9 cellular contexts compared by ENCODE assay signal in the genomic region with DNA sequence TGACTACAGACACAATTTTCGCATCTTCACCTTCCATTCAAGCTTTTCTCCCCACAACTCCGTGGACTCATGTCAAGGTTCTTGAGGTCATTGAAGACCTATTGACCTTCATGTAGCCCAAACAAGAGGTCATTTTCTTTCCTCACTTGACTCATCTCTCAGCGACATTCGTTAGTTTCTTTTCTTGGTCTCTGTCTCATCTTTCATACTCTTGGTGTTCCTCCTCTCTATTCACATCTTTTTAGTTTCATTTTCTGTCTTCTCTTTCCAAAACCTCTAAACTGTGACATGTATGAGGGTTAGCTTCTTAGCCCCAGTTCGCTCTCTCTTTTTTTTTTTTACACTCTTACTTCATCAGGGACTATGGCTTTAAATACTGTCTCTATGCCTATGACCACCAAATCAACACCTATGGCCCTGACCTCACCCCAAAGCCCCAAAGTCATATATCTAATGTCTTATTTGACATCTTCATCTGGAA.
DNase-seq lines count a peak whose midpoint lies in the region; ATAC-seq, FAIRE-seq and TF ChIP-seq lines count a peak whose summit lies in the region.
"Had no signal": no experiment of that assay in that cellular context is flagged by ENCODE, and none has a peak within 500 bp of the region (broad histone marks: within the 10 kb centered on the region; RNA-seq: fewer than 3 reads in every experiment).

No MANE protein-coding gene starts in this region.

- H3K27ac Mint-ChIP-seq in activated naive CD4-positive, alpha-beta T cell treated with anti-CD3 and anti-CD28 coated beads, Interleukin-2, amount 10 ng/mL, durations not matched to agents 7 days and 5 days: peak overlapping the region; percentile 87

- peak overlapping the region; percentile 75 for H3K27ac ChIP-seq in OCI-LY3 (ENCODE audit: low read length)
- no peak overlapping the region for H3K27ac ChIP-seq in transverse colon
- H3K27ac ChIP-seq: pancreas had no signal

- CTCF ChIA-PET in activated naive CD4-positive, alpha-beta T cell treated with anti-CD3 and anti-CD28 coated beads, Interleukin-2, amount 10 ng/mL, durations not matched to agents 7 days and 5 days (lab: Charles Lee): interaction anchor here (0.7 to 4.0 kb wide), 10 partner anchors 11 to 483 kb away, joined by 3 to 18 read pairs (median 6); no protein-coding TSS in a partner anchor

- no peak for TF ChIP-seq CTCF in OCI-LY3 (IDR thresholded peaks at IDR 0.05; ENCODE audit: low read depth, low read length)
- TF ChIP-seq CTCF in transverse colon (IDR thresholded peaks at IDR 0.05): no peak

- no peak for FAIRE-seq in frontal cortex (lab: Jason Lieb, UNC)
- FAIRE-seq: pancreas had no signal

- no peak for TF ChIP-seq POLR2A in transverse colon (IDR thresholded peaks at IDR 0.05)

- H3K4me2 ChIP-seq in OCI-LY3 (ENCODE audit: low read length): peak overlapping the region; percentile 67

- H3K9ac ChIP-seq in OCI-LY3 (ENCODE audit: low read length): peak overlapping the region; percentile 57; the same call in 1 of the 2 replicates

- no peak for TF ChIP-seq EP300 in transverse colon (IDR thresholded peaks at IDR 0.05; ENCODE audit: low read depth)

- peak overlapping the region; percentile 47 for H3K4me3 Mint-ChIP-seq in activated naive CD4-positive, alpha-beta T cell treated with anti-CD3 and anti-CD28 coated beads, Interleukin-2, amount 10 ng/mL, durations not matched to agents 7 days and 5 days

- ATAC-seq in HG02852 (IDR thresholded peaks at IDR 0.05; ENCODE audit: unreplicated experiment): peak; percentile 97
- ATAC-seq: pancreas had no signal

- WGBS in transverse colon (ENCODE audit: low coverage in 1 of 2), 2 donors: 38 to 60% methylated on average over 4 to 5 of the region's 5 CpGs

- H3K4me3 ChIP-seq in OCI-LY3 (ENCODE audit: low read length) (peak overlapping the region; percentile 51), transverse colon (no peak overlapping the region)
- H3K4me3 ChIP-seq: pancreas had no signal

- H3K27me3 Mint-ChIP-seq in activated naive CD4-positive, alpha-beta T cell treated with anti-CD3 and anti-CD28 coated beads, Interleukin-2, amount 10 ng/mL, durations not matched to agents 7 days and 5 days: no peaks in the 10 kb centered on the region

- DNase-seq in activated naive CD4-positive, alpha-beta T cell treated with anti-CD3 and anti-CD28 coated beads, Interleukin-2, amount 10 ng/mL, durations not matched to agents 7 days and 5 days: no peak
- DNase-seq in activated naive CD4-positive, alpha-beta T cell treated with anti-CD3 and anti-CD28 coated beads, Interleukin-2, amount 50 U/mL, for 16 hours: no peak
- no peak for DNase-seq in frontal cortex (ENCODE audit: low spot score in 2 of 2)
- DNase-seq in occipital lobe (lab: John Stamatoyannopoulos, UW): no peak
- no peak for DNase-seq in transverse colon
- no peak for DNase-seq in NCI-H1048 (lab: John Stamatoyannopoulos, UW)
- DNase-seq: pancreas had no signal

- peaks cover 9% of the 10 kb centered on the region for H3K36me3 Mint-ChIP-seq in activated naive CD4-positive, alpha-beta T cell treated with anti-CD3 and anti-CD28 coated beads, Interleukin-2, amount 10 ng/mL, durations not matched to agents 7 days and 5 days

- H3K27me3 ChIP-seq in OCI-LY3 (ENCODE audit: low read depth, low read length): no peaks in the 10 kb centered on the region
- no peaks in the 10 kb centered on the region for H3K27me3 ChIP-seq in transverse colon
- H3K27me3 ChIP-seq: pancreas had no signal

- no peaks in the 10 kb centered on the region for H3K36me3 ChIP-seq in OCI-LY3 (replicated peaks; ENCODE audit: low read depth, low read length)
- H3K36me3 ChIP-seq in transverse colon: no peaks in the 10 kb centered on the region
- H3K36me3 ChIP-seq: pancreas had no signal

- H3K79me2 ChIP-seq in OCI-LY3 (ENCODE audit: low read length): no peaks in the 10 kb centered on the region

- no peaks in the 10 kb centered on the region for H4K20me1 ChIP-seq in OCI-LY3 (ENCODE audit: insufficient read depth, low read length)

- H3K4me1 ChIP-seq in OCI-LY3 (ENCODE audit: low read length) (peaks cover 25% of the 10 kb centered on the region), transverse colon (no peaks in the 10 kb centered on the region)
- H3K4me1 ChIP-seq: pancreas had no signal

- in situ Hi-C loops in transverse colon (cut with MboI; ENCODE audit: low pct_ligation_motif_present in 1 of 4, low pct_unique_long_range_greater_than_20kb in 1 of 4, low sequenced_read_pairs in 3 of 4): no loop called here

- peaks cover 19% of the 10 kb centered on the region for H3K4me1 Mint-ChIP-seq in activated naive CD4-positive, alpha-beta T cell treated with anti-CD3 and anti-CD28 coated beads, Interleukin-2, amount 10 ng/mL, durations not matched to agents 7 days and 5 days

- H3K9me3 ChIP-seq in OCI-LY3 (ENCODE audit: insufficient read depth, low read length) (peaks cover 8% of the 10 kb centered on the region; the same call in 1 of the 2 replicates), transverse colon (peaks cover 5 to 10% of the 10 kb centered on the region in 2 donors)
- H3K9me3 ChIP-seq: pancreas had no signal

- H3K9me3 Mint-ChIP-seq in activated naive CD4-positive, alpha-beta T cell treated with anti-CD3 and anti-CD28 coated beads, Interleukin-2, amount 10 ng/mL, durations not matched to agents 7 days and 5 days: peaks cover 10% of the 10 kb centered on the region

- peak overlapping the region; percentile 69; the same call in 1 of the 2 replicates for H2AFZ ChIP-seq in OCI-LY3 (ENCODE audit: low read depth, low read length)

- intact Hi-C loops in transverse colon (cut with DNase I; ENCODE audit: low total_unique reads): no loop called here
